Comparison of ENCODE assay signal across 19 cellular contexts in genomic region chr4:156892695-156893211, GRCh38.
"Had no signal": no experiment of that assay in that cellular context is flagged by ENCODE, and none has a peak within 500 bp of the region (broad histone marks: within the 10 kb centered on the region; RNA-seq: fewer than 3 reads in every experiment).

No MANE protein-coding gene starts in this region.

- H3K9me3 Mint-ChIP-seq: activated CD4-positive, alpha-beta T cell treated with anti-CD3 and anti-CD28 coated beads, Interleukin-2, amount 10 ng/mL, durations not matched to agents 24 days and 14 days; activated naive CD8-positive, alpha-beta T cell treated with anti-CD3 and anti-CD28 coated beads for 36 hours; activated T-cell treated with anti-CD3 and anti-CD28 coated beads, Interleukin-2, amount 50 U/mL, for 72 hours; dendritic cell treated with granulocyte-macrophage colony-stimulating factor and Interleukin-4, amounts not matched to agents 40 ng/mL and 50 ng/mL, for 4 days; stimulated activated memory B cell treated with anti-CD40 and anti-IgM and Interleukin-4, amounts not matched to agents 10 μg/mL and 1 μg/mL and 100 μg/mL, for 72 hours had no signal

- H3K27ac Mint-ChIP-seq: activated CD4-positive, alpha-beta T cell treated with anti-CD3 and anti-CD28 coated beads, Interleukin-2, amount 10 ng/mL, durations not matched to agents 24 days and 14 days; activated naive CD8-positive, alpha-beta T cell treated with anti-CD3 and anti-CD28 coated beads for 36 hours; activated T-cell treated with anti-CD3 and anti-CD28 coated beads, Interleukin-2, amount 50 U/mL, for 72 hours; dendritic cell treated with granulocyte-macrophage colony-stimulating factor and Interleukin-4, amounts not matched to agents 40 ng/mL and 50 ng/mL, for 4 days; effector memory CD8-positive, alpha-beta T cell; memory B cell; naive thymus-derived CD8-positive, alpha-beta T cell; stimulated activated memory B cell treated with anti-CD40 and anti-IgM and Interleukin-4, amounts not matched to agents 10 μg/mL and 1 μg/mL and 100 μg/mL, for 72 hours had no signal

- H3K36me3 ChIP-seq: brain microvascular endothelial cell, gastroesophageal sphincter, left ventricle myocardium inferior, neutrophil, thyroid gland had no signal

- H3K4me3 Mint-ChIP-seq: activated CD4-positive, alpha-beta T cell treated with anti-CD3 and anti-CD28 coated beads, Interleukin-2, amount 10 ng/mL, durations not matched to agents 24 days and 14 days; activated naive CD8-positive, alpha-beta T cell treated with anti-CD3 and anti-CD28 coated beads for 36 hours; activated T-cell treated with anti-CD3 and anti-CD28 coated beads, Interleukin-2, amount 50 U/mL, for 72 hours; dendritic cell treated with granulocyte-macrophage colony-stimulating factor and Interleukin-4, amounts not matched to agents 40 ng/mL and 50 ng/mL, for 4 days; effector memory CD8-positive, alpha-beta T cell; memory B cell; naive thymus-derived CD8-positive, alpha-beta T cell; stimulated activated memory B cell treated with anti-CD40 and anti-IgM and Interleukin-4, amounts not matched to agents 10 μg/mL and 1 μg/mL and 100 μg/mL, for 72 hours had no signal

- H3K27me3 Mint-ChIP-seq: activated CD4-positive, alpha-beta T cell treated with anti-CD3 and anti-CD28 coated beads, Interleukin-2, amount 10 ng/mL, durations not matched to agents 24 days and 14 days; activated naive CD8-positive, alpha-beta T cell treated with anti-CD3 and anti-CD28 coated beads for 36 hours; dendritic cell treated with granulocyte-macrophage colony-stimulating factor and Interleukin-4, amounts not matched to agents 40 ng/mL and 50 ng/mL, for 4 days; effector memory CD8-positive, alpha-beta T cell; memory B cell; naive thymus-derived CD8-positive, alpha-beta T cell; stimulated activated memory B cell treated with anti-CD40 and anti-IgM and Interleukin-4, amounts not matched to agents 10 μg/mL and 1 μg/mL and 100 μg/mL, for 72 hours had no signal

- H3K27me3 ChIP-seq: brain microvascular endothelial cell, gastroesophageal sphincter, hepatocyte, neutrophil, thyroid gland had no signal

- H3K27ac ChIP-seq: brain microvascular endothelial cell, epithelial cell of prostate, gastroesophageal sphincter, hepatocyte, left ventricle myocardium inferior, neutrophil, thyroid gland had no signal

- H3K36me3 Mint-ChIP-seq: activated naive CD8-positive, alpha-beta T cell treated with anti-CD3 and anti-CD28 coated beads for 36 hours; memory B cell; naive thymus-derived CD8-positive, alpha-beta T cell; stimulated activated memory B cell treated with anti-CD40 and anti-IgM and Interleukin-4, amounts not matched to agents 10 μg/mL and 1 μg/mL and 100 μg/mL, for 72 hours had no signal

- H3K9me3 ChIP-seq: gastroesophageal sphincter, left ventricle myocardium inferior, neutrophil, thyroid gland had no signal

- ATAC-seq: activated T-cell treated with anti-CD3 and anti-CD28 coated beads, Interleukin-2, amount 50 U/mL, for 72 hours; effector memory CD8-positive, alpha-beta T cell; gastroesophageal sphincter; naive thymus-derived CD8-positive, alpha-beta T cell; stimulated activated memory B cell treated with anti-CD40 and anti-IgM and Interleukin-4, amounts not matched to agents 10 μg/mL and 1 μg/mL and 100 μg/mL, for 72 hours had no signal

- H3K4me3 ChIP-seq: gastroesophageal sphincter, hepatocyte, left ventricle myocardium inferior, thyroid gland had no signal

- H3K4me1 Mint-ChIP-seq: activated CD4-positive, alpha-beta T cell treated with anti-CD3 and anti-CD28 coated beads, Interleukin-2, amount 10 ng/mL, durations not matched to agents 24 days and 14 days; activated naive CD8-positive, alpha-beta T cell treated with anti-CD3 and anti-CD28 coated beads for 36 hours; memory B cell; naive thymus-derived CD8-positive, alpha-beta T cell; stimulated activated memory B cell treated with anti-CD40 and anti-IgM and Interleukin-4, amounts not matched to agents 10 μg/mL and 1 μg/mL and 100 μg/mL, for 72 hours had no signal

- DNase-seq: activated CD4-positive, alpha-beta T cell treated with anti-CD3 and anti-CD28 coated beads, Interleukin-2, amount 10 ng/mL, durations not matched to agents 24 days and 14 days; activated CD4-positive, CD25-positive, alpha-beta regulatory T cell; activated CD8-positive, alpha-beta memory T cell treated with anti-CD3 and anti-CD28 coated beads, Interleukin-2, amount 50 U/mL, for 48 hours; activated naive CD8-positive, alpha-beta T cell treated with anti-CD3 and anti-CD28 coated beads for 36 hours; activated T-cell treated with anti-CD3 and anti-CD28 coated beads, Interleukin-2, amount 50 U/mL, for 72 hours; brain microvascular endothelial cell; effector memory CD8-positive, alpha-beta T cell; left ventricle myocardium inferior; naive thymus-derived CD8-positive, alpha-beta T cell; retina; stimulated activated CD4-positive, alpha-beta T cell treated with anti-CD3 and anti-CD28 coated beads, Interleukin-2, amount 100 ng/mL, for 48 hours; thyroid gland had no signal
